15 cellular contexts compared by ENCODE assay signal in the genomic region with DNA sequence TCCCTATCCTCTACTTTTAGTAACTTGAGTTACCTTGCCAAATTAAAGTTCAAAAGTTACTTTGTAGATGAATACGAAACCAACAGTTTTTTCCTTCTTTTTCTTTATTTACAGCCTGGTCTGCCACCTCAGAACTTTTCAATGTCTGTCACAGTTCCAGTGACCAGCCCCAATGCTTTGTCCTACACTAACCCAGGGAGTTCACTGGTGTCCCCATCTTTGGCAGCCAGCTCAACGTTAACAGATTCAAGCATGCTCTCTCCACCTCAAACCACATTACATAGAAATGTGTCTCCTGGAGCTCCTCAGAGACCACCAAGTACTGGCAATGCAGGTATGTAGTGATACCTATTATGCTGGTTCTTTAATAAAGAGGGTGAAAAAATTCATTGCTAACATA.
"Had no signal": no experiment of that assay in that cellular context is flagged by ENCODE, and none has a peak within 500 bp of the region (broad histone marks: within the 10 kb centered on the region; RNA-seq: fewer than 3 reads in every experiment).

No MANE protein-coding gene starts in this region.

- H3K4me3 ChIP-seq: coronary artery, hepatocyte, lung, suprapubic skin, thyroid gland had no signal

- H3K4me3 Mint-ChIP-seq: endodermal cell; naive thymus-derived CD4-positive, alpha-beta T cell; type B pancreatic cell had no signal

- ATAC-seq: foreskin keratinocyte; naive thymus-derived CD4-positive, alpha-beta T cell; stimulated activated naive CD8-positive, alpha-beta T cell treated with anti-CD3 and anti-CD28 coated beads, Interleukin-15, Interleukin-2, amounts not matched to agents 100 U/mL and 50 U/mL, for 24 hours had no signal

- H3K9me3 Mint-ChIP-seq: endodermal cell; naive thymus-derived CD4-positive, alpha-beta T cell; type B pancreatic cell had no signal

- H3K9me3 ChIP-seq: neutrophil, suprapubic skin, thyroid gland had no signal

- H3K4me1 ChIP-seq: foreskin keratinocyte, suprapubic skin, thyroid gland had no signal

- H3K27ac Mint-ChIP-seq: endodermal cell, type B pancreatic cell had no signal

- H3K27ac ChIP-seq: coronary artery, foreskin keratinocyte, hepatocyte, neutrophil, suprapubic skin, thyroid gland had no signal

- H3K27me3 Mint-ChIP-seq: naive thymus-derived CD4-positive, alpha-beta T cell; type B pancreatic cell had no signal

- H3K27me3 ChIP-seq: foreskin keratinocyte, hepatocyte, neutrophil, suprapubic skin, thyroid gland had no signal

- DNase-seq: effector CD4-positive, alpha-beta T cell; endodermal cell; erythroblast; foreskin keratinocyte; naive thymus-derived CD4-positive, alpha-beta T cell; small intestine; stimulated activated CD4-positive, alpha-beta T cell treated with anti-CD3 and anti-CD28 coated beads, Interleukin-2, amount 100 ng/mL, for 48 hours; stimulated activated naive CD8-positive, alpha-beta T cell treated with anti-CD3 and anti-CD28 coated beads, Interleukin-15, Interleukin-2, amounts not matched to agents 100 U/mL and 50 U/mL, for 24 hours; thyroid gland had no signal
